2 cellular contexts compared by ENCODE assay signal in the genomic region with DNA sequence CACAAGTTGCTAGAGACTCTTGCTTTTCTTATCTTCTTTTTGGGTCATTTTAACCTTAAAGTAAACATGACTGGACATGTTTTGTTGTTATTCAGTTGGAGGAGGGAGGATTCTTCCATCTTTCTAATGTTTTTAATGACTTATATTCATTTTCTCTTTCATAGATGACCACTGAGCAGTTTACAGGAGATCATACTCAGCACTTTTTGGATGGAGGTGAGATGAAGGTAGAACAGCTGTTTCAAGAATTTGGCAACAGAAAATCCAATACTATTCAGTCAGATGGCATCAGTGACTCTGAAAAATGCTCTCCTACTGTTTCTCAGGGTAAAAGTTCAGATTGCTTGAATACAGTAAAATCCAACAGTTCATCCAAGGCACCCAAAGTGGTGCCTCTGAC.
TF ChIP-seq lines count a peak whose summit lies in the region.

No MANE protein-coding gene starts in this region.

TF ChIP-seq in IMR-90, 13 proteins besides CTCF, POLR2A, EP300 and RAD21:
- TF ChIP-seq BHLHE40 (IDR thresholded peaks at IDR 0.05; ENCODE audit: low read depth, low read length), result no peak
- TF ChIP-seq NFE2L2 (IDR thresholded peaks at IDR 0.05; ENCODE audit: low read depth, low read length), result no peak
- TF ChIP-seq MAFK (IDR thresholded peaks at IDR 0.05; ENCODE audit: low read depth, low read length), result no peak
- TF ChIP-seq RCOR1 (IDR thresholded peaks at IDR 0.05; ENCODE audit: insufficient replicate concordance, low read length), result no peak
- no peak for TF ChIP-seq CEBPB (IDR thresholded peaks at IDR 0.05; ENCODE audit: low read depth, low read length)
- TF ChIP-seq FOS (IDR thresholded peaks at IDR 0.05; ENCODE audit: low read depth, low read length), result no peak
- no peak for TF ChIP-seq MAZ (IDR thresholded peaks at IDR 0.05; ENCODE audit: borderline replicate concordance, low read depth, low read length)
- TF ChIP-seq RFX5 (IDR thresholded peaks at IDR 0.05; ENCODE audit: low read depth, low read length), result no peak
- TF ChIP-seq, protein P1, sequence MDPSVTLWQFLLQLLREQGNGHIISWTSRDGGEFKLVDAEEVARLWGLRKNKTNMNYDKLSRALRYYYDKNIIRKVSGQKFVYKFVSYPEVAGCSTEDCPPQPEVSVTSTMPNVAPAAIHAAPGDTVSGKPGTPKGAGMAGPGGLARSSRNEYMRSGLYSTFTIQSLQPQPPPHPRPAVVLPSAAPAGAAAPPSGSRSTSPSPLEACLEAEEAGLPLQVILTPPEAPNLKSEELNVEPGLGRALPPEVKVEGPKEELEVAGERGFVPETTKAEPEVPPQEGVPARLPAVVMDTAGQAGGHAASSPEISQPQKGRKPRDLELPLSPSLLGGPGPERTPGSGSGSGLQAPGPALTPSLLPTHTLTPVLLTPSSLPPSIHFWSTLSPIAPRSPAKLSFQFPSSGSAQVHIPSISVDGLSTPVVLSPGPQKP (IDR thresholded peaks at IDR 0.05; ENCODE audit: borderline replicate concordance, low read depth, low read length), result no peak
- TF ChIP-seq MXI1 (IDR thresholded peaks at IDR 0.05; ENCODE audit: borderline replicate concordance, low read depth, low read length), result no peak
- TF ChIP-seq, protein P2, sequence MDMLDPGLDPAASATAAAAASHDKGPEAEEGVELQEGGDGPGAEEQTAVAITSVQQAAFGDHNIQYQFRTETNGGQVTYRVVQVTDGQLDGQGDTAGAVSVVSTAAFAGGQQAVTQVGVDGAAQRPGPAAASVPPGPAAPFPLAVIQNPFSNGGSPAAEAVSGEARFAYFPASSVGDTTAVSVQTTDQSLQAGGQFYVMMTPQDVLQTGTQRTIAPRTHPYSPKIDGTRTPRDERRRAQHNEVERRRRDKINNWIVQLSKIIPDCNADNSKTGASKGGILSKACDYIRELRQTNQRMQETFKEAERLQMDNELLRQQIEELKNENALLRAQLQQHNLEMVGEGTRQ (IDR thresholded peaks at IDR 0.05; ENCODE audit: low read depth, low read length), result no peak
- TF ChIP-seq CHD1 (IDR thresholded peaks at IDR 0.05; ENCODE audit: low read depth, low read length), result no peak
- TF ChIP-seq SMC3 (IDR thresholded peaks at IDR 0.05; ENCODE audit: low read depth, low read length), result no peak

TF ChIP-seq in K562, 482 proteins besides CTCF, POLR2A, EP300 and RAD21:
- no peak for TF ChIP-seq POLR2G (IDR thresholded peaks at IDR 0.05; ENCODE audit: low read depth, low read length)
- no peak for TF ChIP-seq ZNF507 (tag; conservative IDR thresholded peaks at IDR 0.05)
- peak; percentile 50 for TF ChIP-seq MAFG (tag; conservative IDR thresholded peaks at IDR 0.05)
- no peak for TF ChIP-seq CCNT2 (IDR thresholded peaks at IDR 0.05; ENCODE audit: borderline replicate concordance, extremely low read depth, insufficient read length, low read depth, low read length)
- no peak for TF ChIP-seq NCOA1 (IDR thresholded peaks at IDR 0.05; ENCODE audit: low read depth)
- no peak for TF ChIP-seq ARHGAP35 (IDR thresholded peaks at IDR 0.05; ENCODE audit: partially characterized antibody)
- no peak for TF ChIP-seq ZBTB7A (IDR thresholded peaks at IDR 0.05; ENCODE audit: borderline replicate concordance, control insufficient read depth, low read depth, low read length)
- no peak for TF ChIP-seq BRF1 (IDR thresholded peaks at IDR 0.05; ENCODE audit: borderline replicate concordance, extremely low read depth, insufficient read length)
- no peak for TF ChIP-seq SRSF3 (IDR thresholded peaks at IDR 0.05; ENCODE audit: insufficient read depth, low read length)
- peak; percentile 35; the same call in 1 of the 2 replicates for TF ChIP-seq C11orf30 (IDR thresholded peaks at IDR 0.05; ENCODE audit: low read depth)
- TF ChIP-seq ZNF316 (IDR thresholded peaks at IDR 0.05), result peak; percentile 62
- TF ChIP-seq, protein P3, sequence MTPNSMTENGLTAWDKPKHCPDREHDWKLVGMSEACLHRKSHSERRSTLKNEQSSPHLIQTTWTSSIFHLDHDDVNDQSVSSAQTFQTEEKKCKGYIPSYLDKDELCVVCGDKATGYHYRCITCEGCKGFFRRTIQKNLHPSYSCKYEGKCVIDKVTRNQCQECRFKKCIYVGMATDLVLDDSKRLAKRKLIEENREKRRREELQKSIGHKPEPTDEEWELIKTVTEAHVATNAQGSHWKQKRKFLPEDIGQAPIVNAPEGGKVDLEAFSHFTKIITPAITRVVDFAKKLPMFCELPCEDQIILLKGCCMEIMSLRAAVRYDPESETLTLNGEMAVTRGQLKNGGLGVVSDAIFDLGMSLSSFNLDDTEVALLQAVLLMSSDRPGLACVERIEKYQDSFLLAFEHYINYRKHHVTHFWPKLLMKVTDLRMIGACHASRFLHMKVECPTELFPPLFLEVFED (CRISPR knock-in tag; conservative IDR thresholded peaks at IDR 0.05), result no peak
- TF ChIP-seq MCM7 (IDR thresholded peaks at IDR 0.05), result no peak
- no peak for TF ChIP-seq BDP1 (IDR thresholded peaks at IDR 0.05; ENCODE audit: insufficient read depth, insufficient read length)
